ENCODE assay signal across 1 cellular context in genomic region chr9:12774861-12775367, GRCh38.
A peak's percentile ranks its signal among the peaks of the same experiment; 100 is the strongest.
TF ChIP-seq lines count a peak whose summit lies in the region.

TSS of gene LURAP1L (plus strand) at chr9:12775020. CDS start at chr9:12775716, 696 bp downstream.

TF ChIP-seq in HepG2, 621 proteins besides CTCF, POLR2A, EP300 and RAD21 (continued from another document and continues in another):
- TF ChIP-seq, protein P1, sequence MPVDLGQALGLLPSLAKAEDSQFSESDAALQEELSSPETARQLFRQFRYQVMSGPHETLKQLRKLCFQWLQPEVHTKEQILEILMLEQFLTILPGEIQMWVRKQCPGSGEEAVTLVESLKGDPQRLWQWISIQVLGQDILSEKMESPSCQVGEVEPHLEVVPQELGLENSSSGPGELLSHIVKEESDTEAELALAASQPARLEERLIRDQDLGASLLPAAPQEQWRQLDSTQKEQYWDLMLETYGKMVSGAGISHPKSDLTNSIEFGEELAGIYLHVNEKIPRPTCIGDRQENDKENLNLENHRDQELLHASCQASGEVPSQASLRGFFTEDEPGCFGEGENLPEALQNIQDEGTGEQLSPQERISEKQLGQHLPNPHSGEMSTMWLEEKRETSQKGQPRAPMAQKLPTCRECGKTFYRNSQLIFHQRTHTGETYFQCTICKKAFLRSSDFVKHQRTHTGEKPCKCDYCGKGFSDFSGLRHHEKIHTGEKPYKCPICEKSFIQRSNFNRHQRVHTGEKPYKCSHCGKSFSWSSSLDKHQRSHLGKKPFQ (CRISPR knock-in tag; IDR thresholded peaks at IDR 0.05; ENCODE audit: insufficient replicate concordance), result no peak
- no peak for TF ChIP-seq UBTF (CRISPR knock-in tag; IDR thresholded peaks at IDR 0.05)
- TF ChIP-seq ZNF234 (CRISPR knock-in tag; conservative IDR thresholded peaks at IDR 0.05), result no peak
- TF ChIP-seq ZNF598 (CRISPR knock-in tag; IDR thresholded peaks at IDR 0.05; ENCODE audit: borderline replicate concordance), result no peak
- no peak for TF ChIP-seq REPIN1 (CRISPR knock-in tag; IDR thresholded peaks at IDR 0.05; ENCODE audit: borderline replicate concordance, low read depth)
- TF ChIP-seq TEAD2 (CRISPR knock-in tag; IDR thresholded peaks at IDR 0.05), result no peak
- TF ChIP-seq SNAPC5 (CRISPR knock-in tag; IDR thresholded peaks at IDR 0.05; ENCODE audit: borderline replicate concordance), result no peak
- no peak for TF ChIP-seq ZNF709 (CRISPR knock-in tag; IDR thresholded peaks at IDR 0.05)
- no peak for TF ChIP-seq PAWR (CRISPR knock-in tag; IDR thresholded peaks at IDR 0.05; ENCODE audit: borderline replicate concordance)
- no peak for TF ChIP-seq YEATS4 (CRISPR knock-in tag; IDR thresholded peaks at IDR 0.05; ENCODE audit: borderline replicate concordance)
- TF ChIP-seq MTF2 (CRISPR knock-in tag; IDR thresholded peaks at IDR 0.05; ENCODE audit: borderline replicate concordance), result no peak
- no peak for TF ChIP-seq ZBTB21 (CRISPR knock-in tag; IDR thresholded peaks at IDR 0.05)
- TF ChIP-seq ZBTB43 (CRISPR knock-in tag; conservative IDR thresholded peaks at IDR 0.05), result no peak
- TF ChIP-seq TAF15 (IDR thresholded peaks at IDR 0.05; ENCODE audit: low read depth, low read length, poor library complexity, severe bottlenecking), result no peak
- TF ChIP-seq HNRNPUL1 (IDR thresholded peaks at IDR 0.05; ENCODE audit: low read depth, low read length), result no peak
- TF ChIP-seq, protein P2, sequence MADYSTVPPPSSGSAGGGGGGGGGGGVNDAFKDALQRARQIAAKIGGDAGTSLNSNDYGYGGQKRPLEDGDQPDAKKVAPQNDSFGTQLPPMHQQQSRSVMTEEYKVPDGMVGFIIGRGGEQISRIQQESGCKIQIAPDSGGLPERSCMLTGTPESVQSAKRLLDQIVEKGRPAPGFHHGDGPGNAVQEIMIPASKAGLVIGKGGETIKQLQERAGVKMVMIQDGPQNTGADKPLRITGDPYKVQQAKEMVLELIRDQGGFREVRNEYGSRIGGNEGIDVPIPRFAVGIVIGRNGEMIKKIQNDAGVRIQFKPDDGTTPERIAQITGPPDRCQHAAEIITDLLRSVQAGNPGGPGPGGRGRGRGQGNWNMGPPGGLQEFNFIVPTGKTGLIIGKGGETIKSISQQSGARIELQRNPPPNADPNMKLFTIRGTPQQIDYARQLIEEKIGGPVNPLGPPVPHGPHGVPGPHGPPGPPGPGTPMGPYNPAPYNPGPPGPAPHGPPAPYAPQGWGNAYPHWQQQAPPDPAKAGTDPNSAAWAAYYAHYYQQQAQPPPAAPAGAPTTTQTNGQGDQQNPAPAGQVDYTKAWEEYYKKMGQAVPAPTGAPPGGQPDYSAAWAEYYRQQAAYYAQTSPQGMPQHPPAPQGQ (CRISPR knock-in tag; IDR thresholded peaks at IDR 0.05; ENCODE audit: borderline replicate concordance), result no peak
- TF ChIP-seq ZNF33A (CRISPR knock-in tag; IDR thresholded peaks at IDR 0.05; ENCODE audit: borderline replicate concordance), result no peak
- no peak for TF ChIP-seq NRL (CRISPR knock-in tag; IDR thresholded peaks at IDR 0.05; ENCODE audit: borderline replicate concordance)
- no peak for TF ChIP-seq PAX8 (CRISPR knock-in tag; IDR thresholded peaks at IDR 0.05; ENCODE audit: borderline replicate concordance)
- TF ChIP-seq FOXC1 (CRISPR knock-in tag; IDR thresholded peaks at IDR 0.05; ENCODE audit: borderline replicate concordance), result no peak; the same call in 1 of the 2 replicates
- no peak for TF ChIP-seq ZNF704 (CRISPR knock-in tag; IDR thresholded peaks at IDR 0.05; ENCODE audit: borderline replicate concordance)
- no peak for TF ChIP-seq ZBTB33 (CRISPR knock-in tag; IDR thresholded peaks at IDR 0.05)
- TF ChIP-seq ZNF775 (CRISPR knock-in tag; IDR thresholded peaks at IDR 0.05; ENCODE audit: borderline replicate concordance), result no peak
- TF ChIP-seq PHF21A (CRISPR knock-in tag; IDR thresholded peaks at IDR 0.05), result no peak
- TF ChIP-seq MZF1 (CRISPR knock-in tag; IDR thresholded peaks at IDR 0.05; ENCODE audit: borderline replicate concordance), result no peak
- TF ChIP-seq ZNF629 (CRISPR knock-in tag; conservative IDR thresholded peaks at IDR 0.05), result no peak
- no peak for TF ChIP-seq NAIF1 (CRISPR knock-in tag; IDR thresholded peaks at IDR 0.05; ENCODE audit: borderline replicate concordance)
- 0 out of 2 replicates have a peak, but pooled peaks have one; percentile 21 for TF ChIP-seq NFYC (CRISPR knock-in tag; IDR thresholded peaks at IDR 0.05)
- no peak for TF ChIP-seq FOXO1 (CRISPR knock-in tag; IDR thresholded peaks at IDR 0.05)
- TF ChIP-seq NFRKB (IDR thresholded peaks at IDR 0.05), result no peak
- no peak for TF ChIP-seq ZNF484 (CRISPR knock-in tag; IDR thresholded peaks at IDR 0.05; ENCODE audit: borderline replicate concordance, low read depth)
- no peak for TF ChIP-seq DPF2 (CRISPR knock-in tag; IDR thresholded peaks at IDR 0.05; ENCODE audit: borderline replicate concordance, low read depth)
- TF ChIP-seq ZNF496 (CRISPR knock-in tag; IDR thresholded peaks at IDR 0.05; ENCODE audit: insufficient replicate concordance), result no peak
- TF ChIP-seq ZSCAN20 (CRISPR knock-in tag; IDR thresholded peaks at IDR 0.05; ENCODE audit: borderline replicate concordance), result no peak
- no peak for TF ChIP-seq RCOR2 (CRISPR knock-in tag; IDR thresholded peaks at IDR 0.05)
- no peak for TF ChIP-seq BHLHE40 (IDR thresholded peaks at IDR 0.05; ENCODE audit: low read length)
- TF ChIP-seq PCBP1 (IDR thresholded peaks at IDR 0.05; ENCODE audit: borderline replicate concordance, low read depth, low read length), result no peak
- no peak for TF ChIP-seq LRRFIP1 (CRISPR knock-in tag; conservative IDR thresholded peaks at IDR 0.05)
- TF ChIP-seq ONECUT2 (CRISPR knock-in tag; IDR thresholded peaks at IDR 0.05), result no peak
- no peak for TF ChIP-seq REXO4 (CRISPR knock-in tag; IDR thresholded peaks at IDR 0.05; ENCODE audit: borderline replicate concordance)
- TF ChIP-seq NFKBIZ (CRISPR knock-in tag; IDR thresholded peaks at IDR 0.05), result no peak
- no peak for TF ChIP-seq BORCS8-MEF2B (CRISPR knock-in tag; IDR thresholded peaks at IDR 0.05)
- TF ChIP-seq RXRA (CRISPR knock-in tag; IDR thresholded peaks at IDR 0.05), result no peak
- TF ChIP-seq, protein P3, sequence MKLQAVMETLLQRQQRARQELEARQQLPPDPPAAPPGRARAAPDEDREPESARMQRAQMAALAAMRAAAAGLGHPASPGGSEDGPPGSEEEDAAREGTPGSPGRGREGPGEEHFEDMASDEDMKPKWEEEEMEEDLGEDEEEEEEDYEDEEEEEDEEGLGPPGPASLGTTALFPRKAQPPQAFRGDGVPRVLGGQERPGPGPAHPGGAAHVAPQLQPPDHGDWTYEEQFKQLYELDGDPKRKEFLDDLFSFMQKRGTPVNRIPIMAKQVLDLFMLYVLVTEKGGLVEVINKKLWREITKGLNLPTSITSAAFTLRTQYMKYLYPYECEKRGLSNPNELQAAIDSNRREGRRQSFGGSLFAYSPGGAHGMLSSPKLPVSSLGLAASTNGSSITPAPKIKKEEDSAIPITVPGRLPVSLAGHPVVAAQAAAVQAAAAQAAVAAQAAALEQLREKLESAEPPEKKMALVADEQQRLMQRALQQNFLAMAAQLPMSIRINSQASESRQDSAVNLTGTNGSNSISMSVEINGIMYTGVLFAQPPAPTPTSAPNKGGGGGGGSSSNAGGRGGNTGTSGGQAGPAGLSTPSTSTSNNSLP (IDR thresholded peaks at IDR 0.05; ENCODE audit: low read depth, low read length), result no peak
- TF ChIP-seq FLYWCH1 (CRISPR knock-in tag; IDR thresholded peaks at IDR 0.05), result no peak
- TF ChIP-seq RFXANK (CRISPR knock-in tag; IDR thresholded peaks at IDR 0.05), result no peak
- no peak for TF ChIP-seq KLF12 (CRISPR knock-in tag; IDR thresholded peaks at IDR 0.05; ENCODE audit: borderline replicate concordance)
- no peak for TF ChIP-seq MED13 (CRISPR knock-in tag; IDR thresholded peaks at IDR 0.05)
- no peak for TF ChIP-seq RFX5 (IDR thresholded peaks at IDR 0.05; ENCODE audit: low read depth, low read length)
- no peak for TF ChIP-seq TMF1 (CRISPR knock-in tag; IDR thresholded peaks at IDR 0.05; ENCODE audit: low read depth)
- no peak for TF ChIP-seq ZNF451 (CRISPR knock-in tag; IDR thresholded peaks at IDR 0.05)
- no peak for TF ChIP-seq TCF7 (IDR thresholded peaks at IDR 0.05; ENCODE audit: low read depth)
- TF ChIP-seq IRF1 (CRISPR knock-in tag; IDR thresholded peaks at IDR 0.05; ENCODE audit: low read depth), result no peak
